In genomic region chr2:27303093-27304025, GRCh38 we compare ENCODE assay signal across 8 cellular contexts. TPM values are rescaled to one million over a fixed set of nuclear protein-coding genes. Genes with fewer than 3 reads are reported as not detected.
DNase-seq lines count a peak whose midpoint lies in the region; ATAC-seq and TF ChIP-seq lines count a peak whose summit lies in the region.

No MANE protein-coding gene starts in this region.

- peak overlapping the region; percentile 25 to 44 (median 39) for H3K4me3 ChIP-seq in breast epithelium

- DNase-seq in ACHN (peak; percentile 87), NCI-H1694 treated with DMSO at 0.1 percent for 48 hours (lab: John Stamatoyannopoulos, UW) (peak; percentile 87), SW 1271 (lab: John Stamatoyannopoulos, UW) (peak; percentile 75 to 88), breast epithelium (ENCODE audit: low spot score in 2 of 2) (no peak), islet precursor cell (peak; percentile 63)
- peak; percentile 7 to 28 for DNase-seq in stimulated activated CD4-positive, alpha-beta T cell treated with anti-CD3 and anti-CD28 coated beads, Interleukin-4, amount 100 ng/mL, for 4 hours

- H3K27me3 ChIP-seq in breast epithelium, result peaks cover 17 to 29% of the 10 kb centered on the region in 2 donors

- no peak for TF ChIP-seq POLR2A in breast epithelium (IDR thresholded peaks at IDR 0.05)

- H3K27ac ChIP-seq in breast epithelium, result no peak overlapping the region

- no peak for ATAC-seq in GM21723 (IDR thresholded peaks at IDR 0.05; ENCODE audit: unreplicated experiment)

- no peaks in the 10 kb centered on the region for H3K4me1 ChIP-seq in breast epithelium

- TF ChIP-seq CTCF in GM12872 (IDR thresholded peaks at IDR 0.05; ENCODE audit: insufficient read depth, low read depth, low read length) (peak; percentile 70), breast epithelium (IDR thresholded peaks at IDR 0.05) (peak; percentile 63 to 78 (median 64))

- in situ Hi-C loops in ACHN (cut with HindIII; ENCODE audit: low pct_ligation_motif_present, low pct_unique_long_range_greater_than_20kb, low sequenced_read_pairs), result no loop called here

- intact Hi-C loops in breast epithelium (cut with DNase I; ENCODE audit: low total_unique reads), result loop anchor here (2.0 to 10.0 kb wide), 2 partner anchors 85 to 209 kb away; no protein-coding TSS in a partner anchor

- H3K36me3 ChIP-seq in breast epithelium, result no peaks in the 10 kb centered on the region

- H3K9me3 ChIP-seq in breast epithelium, result no peaks in the 10 kb centered on the region

RNA-seq across cellular contexts. Expression of gene UCN, which starts 4.9 kb away (rescaled TPM):
- 1 to 10 TPM in 2 of 3 donors, under 1 TPM in 1; 0.80 to 8.8 (median 4.6) TPM for total RNA-seq in breast epithelium

RNA-seq across cellular contexts. Expression of gene MPV17, which starts 19.5 kb away (rescaled TPM):
- total RNA-seq in breast epithelium, result 10 to 100 TPM; 72.8 to 95.1 (median 79.4) TPM

RNA-seq across cellular contexts. Expression of gene TRIM54, which starts 21.1 kb away (rescaled TPM):
- total RNA-seq in breast epithelium, result under 1 TPM in 2 of 3 donors, not detected in 1; 0.15 to 0.66 TPM

RNA-seq across cellular contexts. Expression of gene DNAJC5G, which starts 28.1 kb away (rescaled TPM):
- total RNA-seq in breast epithelium, result not detected

RNA-seq across cellular contexts. Expression of gene SLC30A3, which starts 40.5 kb away (rescaled TPM):
- under 1 TPM in 1 of 3 donors, not detected in 2; 0.33 TPM for total RNA-seq in breast epithelium

Comparison
In these comparisons a context has a peak if more than half of its experiments do, and no peak if none do; other contexts are left out.
1. DNase-seq: peak in ACHN (single experiment), NCI-H1694 treated with DMSO at 0.1 percent for 48 hours (single experiment), SW 1271 (2 of 2), islet precursor cell (single experiment) and stimulated activated CD4-positive, alpha-beta T cell treated with anti-CD3 and anti-CD28 coated beads, Interleukin-4, amount 100 ng/mL, for 4 hours (2 of 2); none in breast epithelium (0 of 2).